16 cellular contexts compared by ENCODE assay signal in the genomic region with DNA sequence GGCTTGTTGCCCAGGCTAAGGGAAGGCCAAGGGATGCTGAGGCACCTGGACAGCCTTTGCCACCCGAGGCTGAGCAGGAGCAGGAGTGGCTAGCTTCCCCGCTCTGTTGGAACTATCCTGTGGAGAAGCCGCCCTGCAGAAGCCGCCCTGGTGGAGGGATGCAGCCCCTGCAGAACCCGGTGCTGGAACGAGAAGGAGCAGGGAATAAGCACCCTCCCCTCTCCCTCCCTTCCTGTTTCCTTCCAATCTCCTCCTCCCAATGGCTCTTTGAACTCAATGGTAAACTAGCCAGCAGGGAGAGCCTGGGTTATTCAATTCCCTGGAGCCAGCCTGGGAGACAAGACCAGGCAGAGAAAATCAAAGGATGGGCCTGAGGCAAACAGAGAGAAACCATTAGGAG. TPM values are rescaled to one million over a fixed set of nuclear protein-coding genes. Genes with fewer than 3 reads are reported as not detected.
DNase-seq lines count a peak whose midpoint lies in the region; ATAC-seq and TF ChIP-seq lines count a peak whose summit lies in the region.
"Had no signal": no experiment of that assay in that cellular context is flagged by ENCODE, and none has a peak within 500 bp of the region (broad histone marks: within the 10 kb centered on the region; RNA-seq: fewer than 3 reads in every experiment).

No MANE protein-coding gene starts in this region.

- no peaks in the 10 kb centered on the region for H3K36me3 Mint-ChIP-seq in stimulated activated memory B cell treated with anti-CD40 and anti-IgM and Interleukin-4, amounts not matched to agents 10 μg/mL and 1 μg/mL and 100 μg/mL, for 72 hours
- H3K36me3 Mint-ChIP-seq: activated naive CD4-positive, alpha-beta T cell treated with anti-CD3 and anti-CD28 coated beads, Interleukin-2, amount 50 U/mL, for 24 hours; natural killer cell treated with Interleukin-12 subunit alpha and Interleukin-12 subunit beta and Interleukin-15 and Interleukin-18, amount 100 ng/mL, for 72 hours had no signal

- no peak overlapping the region for H3K9ac ChIP-seq in NT2/D1 (ENCODE audit: insufficient read length, low read depth)

- H3K27ac Mint-ChIP-seq in stimulated activated memory B cell treated with anti-CD40 and anti-IgM and Interleukin-4, amounts not matched to agents 10 μg/mL and 1 μg/mL and 100 μg/mL, for 72 hours, result peak overlapping the region; percentile 84
- H3K27ac Mint-ChIP-seq: activated naive CD4-positive, alpha-beta T cell treated with anti-CD3 and anti-CD28 coated beads, Interleukin-2, amount 50 U/mL, for 24 hours; natural killer cell treated with Interleukin-12 subunit alpha and Interleukin-12 subunit beta and Interleukin-15 and Interleukin-18, amount 100 ng/mL, for 72 hours had no signal

- WGBS in lower leg skin, 2 donors, result 47 to 50% methylated on average over 6 of the region's 6 CpGs

- no peaks in the 10 kb centered on the region for H3K36me3 ChIP-seq in NT2/D1 (ENCODE audit: insufficient read depth, insufficient read length, low read length)
- H3K36me3 ChIP-seq: thyroid gland had no signal

- TF ChIP-seq POLR2A in lower leg skin (IDR thresholded peaks at IDR 0.05), result no peak

- H3K4me3 Mint-ChIP-seq in stimulated activated memory B cell treated with anti-CD40 and anti-IgM and Interleukin-4, amounts not matched to agents 10 μg/mL and 1 μg/mL and 100 μg/mL, for 72 hours, result no peak overlapping the region
- H3K4me3 Mint-ChIP-seq: activated naive CD4-positive, alpha-beta T cell treated with anti-CD3 and anti-CD28 coated beads, Interleukin-2, amount 50 U/mL, for 24 hours; natural killer cell treated with Interleukin-12 subunit alpha and Interleukin-12 subunit beta and Interleukin-15 and Interleukin-18, amount 100 ng/mL, for 72 hours had no signal

- peaks cover 4% of the 10 kb centered on the region; the same call in 1 of the 2 replicates for H3K9me3 ChIP-seq in NT2/D1 (ENCODE audit: insufficient read depth, low read length)
- H3K9me3 ChIP-seq: thyroid gland had no signal

- H3K27ac ChIP-seq in foreskin keratinocyte, result no peak overlapping the region
- H3K27ac ChIP-seq: thyroid gland had no signal

- peaks cover 18% of the 10 kb centered on the region for H3K4me1 Mint-ChIP-seq in stimulated activated memory B cell treated with anti-CD40 and anti-IgM and Interleukin-4, amounts not matched to agents 10 μg/mL and 1 μg/mL and 100 μg/mL, for 72 hours
- H3K4me1 Mint-ChIP-seq: activated naive CD4-positive, alpha-beta T cell treated with anti-CD3 and anti-CD28 coated beads, Interleukin-2, amount 50 U/mL, for 24 hours had no signal

- no peaks in the 10 kb centered on the region for H3K27me3 ChIP-seq in NT2/D1 (ENCODE audit: insufficient read depth, insufficient read length)
- no peaks in the 10 kb centered on the region for H3K27me3 ChIP-seq in foreskin keratinocyte
- H3K27me3 ChIP-seq: thyroid gland had no signal

- H3K4me1 ChIP-seq in NT2/D1 (ENCODE audit: insufficient read depth, insufficient read length) (no peaks in the 10 kb centered on the region), foreskin keratinocyte (no peaks in the 10 kb centered on the region)
- H3K4me1 ChIP-seq: thyroid gland had no signal

- DNase-seq in NCI-H2227 treated with DMSO at 0.1 percent for 48 hours (lab: John Stamatoyannopoulos, UW), result peak; percentile 1
- DNase-seq in NCI-H2227 (lab: John Stamatoyannopoulos, UW; ENCODE audit: unreplicated experiment), result no peak
- DNase-seq in NT2/D1 (ENCODE audit: low read depth, low spot score), result peak; percentile 55
- DNase-seq in foreskin keratinocyte, result no peak
- no peak for DNase-seq in lower leg skin (ENCODE audit: low spot score in 2 of 2)
- no peak for DNase-seq in Right ventricle myocardium superior
- DNase-seq: kidney, NCI-H1417, OCI-M1, small intestine, T1000, thyroid gland had no signal

- TF ChIP-seq CTCF in foreskin keratinocyte (conservative IDR thresholded peaks at IDR 0.05) (no peak), lower leg skin (IDR thresholded peaks at IDR 0.05) (no peak)

- no peak overlapping the region for H3K4me3 ChIP-seq in NT2/D1 (ENCODE audit: insufficient read length, low read depth)
- H3K4me3 ChIP-seq in lower leg skin (ENCODE audit: low read depth, poor library complexity, severe bottlenecking), result no peak overlapping the region
- H3K4me3 ChIP-seq: thyroid gland had no signal

- H3K9me3 Mint-ChIP-seq in stimulated activated memory B cell treated with anti-CD40 and anti-IgM and Interleukin-4, amounts not matched to agents 10 μg/mL and 1 μg/mL and 100 μg/mL, for 72 hours, result no peaks in the 10 kb centered on the region
- H3K9me3 Mint-ChIP-seq: activated naive CD4-positive, alpha-beta T cell treated with anti-CD3 and anti-CD28 coated beads, Interleukin-2, amount 50 U/mL, for 24 hours; natural killer cell treated with Interleukin-12 subunit alpha and Interleukin-12 subunit beta and Interleukin-15 and Interleukin-18, amount 100 ng/mL, for 72 hours had no signal

- no peaks in the 10 kb centered on the region for H3K27me3 Mint-ChIP-seq in stimulated activated memory B cell treated with anti-CD40 and anti-IgM and Interleukin-4, amounts not matched to agents 10 μg/mL and 1 μg/mL and 100 μg/mL, for 72 hours

- intact Hi-C loops in lower leg skin (cut with DNase I; ENCODE audit: low total_unique reads), result no loop called here
- intact Hi-C loops in Right ventricle myocardium superior (cut with DNase I), result no loop called here

- peak; percentile 64 for ATAC-seq in foreskin keratinocyte
- ATAC-seq in stimulated activated memory B cell treated with anti-CD40 and anti-IgM and Interleukin-4, amounts not matched to agents 10 μg/mL and 1 μg/mL and 100 μg/mL, for 72 hours, result no peak
- no peak for ATAC-seq in Right ventricle myocardium superior (ENCODE audit: poor library complexity)
- ATAC-seq in GM19035 (IDR thresholded peaks at IDR 0.05; ENCODE audit: unreplicated experiment), result no peak
- ATAC-seq: natural killer cell treated with Interleukin-12 subunit alpha and Interleukin-12 subunit beta and Interleukin-15 and Interleukin-18, amount 100 ng/mL, for 72 hours had no signal

RNA-seq across cellular contexts. Expression of a gene that starts 11.8 kb away (rescaled TPM):
- 0.04 TPM in 1 of 2 replicates, not detected in the other for total RNA-seq in foreskin keratinocyte
- polyA plus RNA-seq in foreskin keratinocyte, result not detected in 2 replicates
- total RNA-seq in lower leg skin, result under 1 TPM in 2 of 4 donors, not detected in 2; 0.10 to 0.34 TPM
- not detected for total RNA-seq in Right ventricle myocardium superior
- total RNA-seq: natural killer cell treated with Interleukin-12 subunit alpha and Interleukin-12 subunit beta and Interleukin-15 and Interleukin-18, amount 100 ng/mL, for 72 hours had no signal
- polyA plus RNA-seq: small intestine had no signal

RNA-seq across cellular contexts. Expression of a gene that starts 13.8 kb away (rescaled TPM):
- total RNA-seq in foreskin keratinocyte (0.07 TPM in 1 of 2 replicates, not detected in the other), lower leg skin (10 to 100 TPM in 2 of 4 donors, 1 to 10 TPM in 2; 4.0 to 13.5 (median 9.3) TPM), Right ventricle myocardium superior (not detected)
- not detected in 2 replicates for polyA plus RNA-seq in foreskin keratinocyte
- total RNA-seq: kidney; natural killer cell treated with Interleukin-12 subunit alpha and Interleukin-12 subunit beta and Interleukin-15 and Interleukin-18, amount 100 ng/mL, for 72 hours; thyroid gland had no signal
- polyA plus RNA-seq: small intestine had no signal

RNA-seq across cellular contexts. Expression of a gene that starts 41.1 kb away (rescaled TPM):
- total RNA-seq in foreskin keratinocyte (0.21 TPM in 1 of 2 replicates, not detected in the other), lower leg skin (under 1 TPM in 1 of 4 donors, not detected in 3; 0.36 TPM), Right ventricle myocardium superior (not detected)
- polyA plus RNA-seq in foreskin keratinocyte, result 0.17 and 0.26 TPM in 2 replicates
- total RNA-seq: kidney; natural killer cell treated with Interleukin-12 subunit alpha and Interleukin-12 subunit beta and Interleukin-15 and Interleukin-18, amount 100 ng/mL, for 72 hours; thyroid gland had no signal

Comparison
In these comparisons a context has a peak if more than half of its experiments do, and no peak if none do; other contexts are left out.
1. DNase-seq: peak in NCI-H2227 treated with DMSO at 0.1 percent for 48 hours (single experiment) and NT2/D1 (single experiment); none in NCI-H2227 (single experiment), foreskin keratinocyte (0 of 2), lower leg skin (0 of 2) and Right ventricle myocardium superior (single experiment).